In genomic region chr12:49059385-49060232, GRCh38 we compare ENCODE assay signal across 8 cellular contexts. TPM values are rescaled to one million over a fixed set of nuclear protein-coding genes. Genes with fewer than 3 reads are reported as not detected.
A peak's percentile ranks its signal among the peaks of the same experiment; 100 is the strongest.
DNase-seq lines count a peak whose midpoint lies in the region; ATAC-seq and TF ChIP-seq lines count a peak whose summit lies in the region.

No MANE protein-coding gene starts in this region.

- WGBS in ectodermal cell, 2 experiments = 0% methylated on average over 74 of the region's 74 CpGs

- H3K4me3 ChIP-seq in SJSA1 (peak overlapping the region; percentile 98), ectodermal cell (ENCODE audit: insufficient read depth, low read depth, low read length) (peak overlapping the region; percentile 64), mucosa of descending colon (peak overlapping the region; percentile 96), vagina (peak overlapping the region; percentile 96 to 98)

- H3K27me3 ChIP-seq in SJSA1 (replicated peaks) (no peaks in the 10 kb centered on the region), ectodermal cell (ENCODE audit: control insufficient read depth, insufficient read depth, low read length, poor library complexity, severe bottlenecking) (no peaks in the 10 kb centered on the region), vagina (no peaks in the 10 kb centered on the region)

- H3K36me3 ChIP-seq in SJSA1 = peaks cover 49% of the 10 kb centered on the region
- H3K36me3 ChIP-seq in ectodermal cell (ENCODE audit: control insufficient read depth, insufficient read depth, low read length) = peaks cover 4% of the 10 kb centered on the region
- no peaks in the 10 kb centered on the region for H3K36me3 ChIP-seq in mucosa of descending colon (ENCODE audit: low read depth)
- H3K36me3 ChIP-seq in vagina = peaks cover 0 to 3% of the 10 kb centered on the region in 2 donors

- peaks cover 54% of the 10 kb centered on the region for H3K4me1 Mint-ChIP-seq in activated CD4-positive, alpha-beta T cell treated with anti-CD3 and anti-CD28 coated beads, Interleukin-2, amount 10 ng/mL, durations not matched to agents 24 days and 14 days

- TF ChIP-seq CTCF in mucosa of descending colon (IDR thresholded peaks at IDR 0.05) (no peak), vagina (IDR thresholded peaks at IDR 0.05) (no peak)

- H3K27ac ChIP-seq in SJSA1 = peak overlapping the region; percentile 93
- H3K27ac ChIP-seq in ectodermal cell (ENCODE audit: insufficient read depth, low read depth, low read length, poor library complexity, severe bottlenecking) = peak overlapping the region; percentile 86
- peak overlapping the region; percentile 96 for H3K27ac ChIP-seq in vagina

- peaks cover 30% of the 10 kb centered on the region for H3K36me3 Mint-ChIP-seq in activated CD4-positive, alpha-beta T cell treated with anti-CD3 and anti-CD28 coated beads, Interleukin-2, amount 10 ng/mL, durations not matched to agents 24 days and 14 days (ENCODE audit: low read depth)

- no peak for TF ChIP-seq POLR2A in vagina (IDR thresholded peaks at IDR 0.05)

- H3K9me3 ChIP-seq in SJSA1 (replicated peaks) (no peaks in the 10 kb centered on the region; the same call in 1 of the 2 replicates), ectodermal cell (ENCODE audit: control insufficient read depth, low read length) (no peaks in the 10 kb centered on the region), mucosa of descending colon (no peaks in the 10 kb centered on the region), vagina (no peaks in the 10 kb centered on the region)

- H3K27me3 Mint-ChIP-seq in activated CD4-positive, alpha-beta T cell treated with anti-CD3 and anti-CD28 coated beads, Interleukin-2, amount 10 ng/mL, durations not matched to agents 24 days and 14 days = no peaks in the 10 kb centered on the region

- H3K4me1 ChIP-seq in SJSA1 (replicated peaks) (peaks cover 38% of the 10 kb centered on the region), ectodermal cell (ENCODE audit: control insufficient read depth, insufficient read depth, low read length) (peaks cover 28% of the 10 kb centered on the region), mucosa of descending colon (ENCODE audit: low read depth) (peaks cover 42% of the 10 kb centered on the region), vagina (peaks cover 56% of the 10 kb centered on the region)

- DNase-seq in activated CD4-positive, alpha-beta T cell treated with anti-CD3 and anti-CD28 coated beads, Interleukin-2, amount 10 ng/mL, durations not matched to agents 24 days and 14 days = peak; percentile 77
- DNase-seq in activated CD4-positive, alpha-beta T cell treated with anti-CD3 and anti-CD28 coated beads, Interleukin-2, amount 50 U/mL, for 4 hours = no peak
- DNase-seq in SJSA1 (ENCODE audit: low read depth in 1 of 2, low spot score in 2 of 2) = peak in 1 of 2 experiments; percentile 38
- peak in 2 of 3 donors; percentile 50 to 61 for DNase-seq in mucosa of descending colon
- no peak for DNase-seq in vagina (ENCODE audit: extremely low spot score in 2 of 2)
- no peak for DNase-seq in dedifferentiated amniotic fluid mesenchymal stem cell (ENCODE audit: extremely low spot score)

- H3K4me3 Mint-ChIP-seq in activated CD4-positive, alpha-beta T cell treated with anti-CD3 and anti-CD28 coated beads, Interleukin-2, amount 10 ng/mL, durations not matched to agents 24 days and 14 days = peak overlapping the region; percentile 98

- H3K27ac Mint-ChIP-seq in activated CD4-positive, alpha-beta T cell treated with anti-CD3 and anti-CD28 coated beads, Interleukin-2, amount 10 ng/mL, durations not matched to agents 24 days and 14 days = peak overlapping the region; percentile 86

- ATAC-seq in HG02938 (IDR thresholded peaks at IDR 0.05; ENCODE audit: unreplicated experiment) (peak; percentile 10), mucosa of descending colon (peak; percentile 28)

- intact Hi-C loops in activated CD4-positive, alpha-beta T cell treated with anti-CD3 and anti-CD28 coated beads, Interleukin-2, amount 10 ng/mL, durations not matched to agents 24 days and 14 days (cut with micrococcal nuclease) = loop anchor here (1.0 to 5.0 kb wide), 2 partner anchors 71 to 128 kb away; partner anchors contain the start of gene TUBA1A
- intact Hi-C loops in mucosa of descending colon (cut with DNase I, micrococcal nuclease) = loop anchor here in 1 of 2 donors (10.0 kb wide), 2 partner anchors 55 to 175 kb away; partner anchors contain the start of gene LMBR1L
- intact Hi-C loops in vagina (cut with DNase I) = loop anchor here (10.0 kb wide), 1 partner anchor 65 kb away; no protein-coding TSS in a partner anchor

- H3K9me3 Mint-ChIP-seq in activated CD4-positive, alpha-beta T cell treated with anti-CD3 and anti-CD28 coated beads, Interleukin-2, amount 10 ng/mL, durations not matched to agents 24 days and 14 days = no peaks in the 10 kb centered on the region

RNA-seq across cellular contexts. Expression of gene KMT2D, which starts 1.0 kb away (rescaled TPM):
- total RNA-seq in activated CD4-positive, alpha-beta T cell treated with anti-CD3 and anti-CD28 coated beads, Interleukin-2, amount 10 ng/mL, durations not matched to agents 24 days and 14 days = 101 TPM in 2 replicates
- 19.9 and 22.6 TPM in 2 replicates for total RNA-seq in SJSA1 (2014; rRNA removed; shearing (Covaris generic))
- polyA plus RNA-seq in ectodermal cell (2013, experiment 1 of 4) = 38.6 TPM
- polyA plus RNA-seq in ectodermal cell (2013, experiment 2 of 4) = 59.7 TPM
- 36.7 TPM for polyA plus RNA-seq in ectodermal cell (2013, experiment 3 of 4)
- 50.5 TPM for polyA plus RNA-seq in ectodermal cell (2013, experiment 4 of 4)
- 100 to 1,000 TPM in 1 of 3 donors, 10 to 100 TPM in 2; 83.3 to 102 (median 88.5) TPM for total RNA-seq in mucosa of descending colon
- 38.8 TPM for total RNA-seq in vagina

RNA-seq across cellular contexts. Expression of gene RHEBL1, which starts 10.2 kb away (rescaled TPM):
- total RNA-seq in activated CD4-positive, alpha-beta T cell treated with anti-CD3 and anti-CD28 coated beads, Interleukin-2, amount 10 ng/mL, durations not matched to agents 24 days and 14 days = 10.9 and 11.8 TPM in 2 replicates
- total RNA-seq in SJSA1 (2014; rRNA removed; shearing (Covaris generic)) = 0.34 and 2.5 TPM in 2 replicates
- 4.0 TPM for polyA plus RNA-seq in ectodermal cell (2013, experiment 1 of 4)
- 1.8 TPM for polyA plus RNA-seq in ectodermal cell (2013, experiment 2 of 4)
- polyA plus RNA-seq in ectodermal cell (2013, experiment 3 of 4) = 3.4 TPM
- 2.4 TPM for polyA plus RNA-seq in ectodermal cell (2013, experiment 4 of 4)
- total RNA-seq in mucosa of descending colon = under 1 TPM; 0.23 to 0.58 (median 0.38) TPM
- 1.7 TPM for total RNA-seq in vagina

RNA-seq across cellular contexts. Expression of gene DHH, which starts 35.0 kb away (rescaled TPM):
- total RNA-seq in activated CD4-positive, alpha-beta T cell treated with anti-CD3 and anti-CD28 coated beads, Interleukin-2, amount 10 ng/mL, durations not matched to agents 24 days and 14 days = 0.07 and 0.09 TPM in 2 replicates
- total RNA-seq in SJSA1 (2014; rRNA removed; shearing (Covaris generic)) = not detected in 2 replicates
- polyA plus RNA-seq in ectodermal cell (2013, experiment 1 of 4) = 0.48 TPM
- 0.27 TPM for polyA plus RNA-seq in ectodermal cell (2013, experiment 2 of 4)
- 0.16 TPM for polyA plus RNA-seq in ectodermal cell (2013, experiment 3 of 4)
- polyA plus RNA-seq in ectodermal cell (2013, experiment 4 of 4) = 0.20 TPM
- under 1 TPM; 0.26 to 0.54 (median 0.46) TPM for total RNA-seq in mucosa of descending colon
- 1.5 TPM for total RNA-seq in vagina

RNA-seq across cellular contexts. Expression of gene PRKAG1, which starts 41.0 kb away (rescaled TPM):
- total RNA-seq in activated CD4-positive, alpha-beta T cell treated with anti-CD3 and anti-CD28 coated beads, Interleukin-2, amount 10 ng/mL, durations not matched to agents 24 days and 14 days = 75.3 and 89.8 TPM in 2 replicates
- 36.4 and 47.3 TPM in 2 replicates for total RNA-seq in SJSA1 (2014; rRNA removed; shearing (Covaris generic))
- 39.1 TPM for polyA plus RNA-seq in ectodermal cell (2013, experiment 1 of 4)
- polyA plus RNA-seq in ectodermal cell (2013, experiment 2 of 4) = 42.3 TPM
- 34.5 TPM for polyA plus RNA-seq in ectodermal cell (2013, experiment 3 of 4)
- 37.3 TPM for polyA plus RNA-seq in ectodermal cell (2013, experiment 4 of 4)
- total RNA-seq in mucosa of descending colon (10 to 100 TPM; 51.5 to 60.1 (median 52.2) TPM), vagina (67.0 TPM)

RNA-seq across cellular contexts. Expression of gene LMBR1L, which starts 51.0 kb away (rescaled TPM):
- total RNA-seq in activated CD4-positive, alpha-beta T cell treated with anti-CD3 and anti-CD28 coated beads, Interleukin-2, amount 10 ng/mL, durations not matched to agents 24 days and 14 days = 39.9 and 43.7 TPM in 2 replicates
- total RNA-seq in SJSA1 (2014; rRNA removed; shearing (Covaris generic)) = 9.0 and 16.0 TPM in 2 replicates
- polyA plus RNA-seq in ectodermal cell (2013, experiment 1 of 4) = 87.4 TPM
- 81.7 TPM for polyA plus RNA-seq in ectodermal cell (2013, experiment 2 of 4)
- 65.7 TPM for polyA plus RNA-seq in ectodermal cell (2013, experiment 3 of 4)
- 90.2 TPM for polyA plus RNA-seq in ectodermal cell (2013, experiment 4 of 4)
- total RNA-seq in mucosa of descending colon (10 to 100 TPM; 46.1 to 77.4 (median 68.1) TPM), vagina (53.3 TPM)

Comparison
In these comparisons a context has a peak if more than half of its experiments do, and no peak if none do; other contexts are left out.
1. DNase-seq: peak in activated CD4-positive, alpha-beta T cell treated with anti-CD3 and anti-CD28 coated beads, Interleukin-2, amount 10 ng/mL, durations not matched to agents 24 days and 14 days (single experiment) and mucosa of descending colon (2 of 3); none in activated CD4-positive, alpha-beta T cell treated with anti-CD3 and anti-CD28 coated beads, Interleukin-2, amount 50 U/mL, for 4 hours (0 of 2), vagina (0 of 2) and dedifferentiated amniotic fluid mesenchymal stem cell (single experiment).
2. Peak in every context shown above with its lines, with median percentiles within 50 percentile points of each other: H3K27ac ChIP-seq and H3K4me3 ChIP-seq.